In the genomic region with DNA sequence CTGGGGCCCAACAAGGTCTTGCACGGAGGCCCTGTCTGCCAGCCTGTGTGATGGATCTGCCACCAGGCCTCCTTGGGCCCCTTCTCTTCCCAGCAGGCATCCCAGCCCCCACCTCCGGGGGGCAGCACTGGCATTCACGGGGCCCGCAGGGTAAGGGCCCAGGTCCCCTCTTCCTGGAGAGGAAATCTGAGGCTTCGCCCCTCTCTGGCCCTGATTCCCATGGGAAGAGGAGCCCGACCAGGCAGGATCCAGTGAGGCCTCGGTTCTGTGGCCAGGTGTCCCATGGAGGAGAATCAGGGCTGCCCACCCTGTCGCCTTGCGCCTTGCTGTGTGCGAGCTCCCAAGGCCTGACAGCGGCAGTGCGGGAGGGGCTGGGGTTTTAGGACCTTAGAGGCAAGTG, we compare ENCODE assay signal across 14 cellular contexts. TPM values are rescaled to one million over a fixed set of nuclear protein-coding genes. Genes with fewer than 3 reads are reported as not detected.
DNase-seq lines count a peak whose midpoint lies in the region; ATAC-seq, FAIRE-seq and TF ChIP-seq lines count a peak whose summit lies in the region.
"Had no signal": no experiment of that assay in that cellular context is flagged by ENCODE, and none has a peak within 500 bp of the region (broad histone marks: within the 10 kb centered on the region; RNA-seq: fewer than 3 reads in every experiment).

No MANE protein-coding gene starts in this region.

- peaks cover 25 to 26% of the 10 kb centered on the region in 2 experiments for H3K36me3 ChIP-seq in keratinocyte (ENCODE audit: control insufficient read depth in 2 of 2, extremely low read depth in 1 of 2, insufficient read depth in 2 of 2, low read length in 2 of 2)

- no peak overlapping the region for H3K4me2 ChIP-seq in keratinocyte (ENCODE audit: control insufficient read depth, extremely low read depth, insufficient read depth, low read depth, low read length)

- H3K79me2 ChIP-seq in keratinocyte (ENCODE audit: control insufficient read depth, insufficient read depth, low read length): no peaks in the 10 kb centered on the region

- no peak overlapping the region for H3K27ac ChIP-seq in keratinocyte (ENCODE audit: control insufficient read depth, insufficient read depth, low read length)
- H3K27ac ChIP-seq: sigmoid colon had no signal

- DNase-seq in AG09319 (ENCODE audit: extremely low read depth, low read depth) (no peak), astrocyte of the cerebellum (ENCODE audit: low read depth) (no peak), keratinocyte (ENCODE audit: low read depth, low spot score) (no peak), anterior cingulate cortex (lab: John Stamatoyannopoulos, UW) (no peak), NCI-H1105 (lab: John Stamatoyannopoulos, UW) (no peak), NCI-H2081 treated with DMSO at 0.1 percent for 48 hours (lab: John Stamatoyannopoulos, UW) (no peak)
- DNase-seq: effector CD8-positive, alpha-beta T cell; NCI-H187 treated with DMSO at 0.1 percent for 48 hours; sigmoid colon had no signal

- dilution Hi-C loops in keratinocyte (cut with MboI; ENCODE audit: extremely low pct_ligation_motif_present, low sequenced_read_pairs): no loop called here

- no peaks in the 10 kb centered on the region for H3K9me1 ChIP-seq in keratinocyte (ENCODE audit: control insufficient read depth, extremely low read depth, insufficient read depth, low read length)

- H3K9me3 ChIP-seq in keratinocyte (ENCODE audit: control insufficient read depth, low read depth, low read length): no peaks in the 10 kb centered on the region
- H3K9me3 ChIP-seq: adrenal gland, sigmoid colon had no signal

- peak; percentile 16; the same call in 1 of the 2 replicates for TF ChIP-seq CTCF in AG09319 (IDR thresholded peaks at IDR 0.05; ENCODE audit: low read depth, low read length)
- TF ChIP-seq CTCF in GM12872 (IDR thresholded peaks at IDR 0.05; ENCODE audit: insufficient read depth, low read depth, low read length): peak; percentile 30; the same call in 1 of the 3 replicates
- TF ChIP-seq CTCF in astrocyte of the cerebellum (IDR thresholded peaks at IDR 0.05; ENCODE audit: low read depth, low read length, missing control alignments): peak; percentile 18
- peak in 2 of 3 experiments; percentile 4 to 14 for TF ChIP-seq CTCF in keratinocyte (optimal IDR thresholded peaks at IDR 0.05 in 1 of 3, IDR thresholded peaks at IDR 0.05 in 1 of 3, conservative IDR thresholded peaks at IDR 0.05 in 1 of 3; ENCODE audit: extremely low read depth in 1 of 3, insufficient read depth in 2 of 3, low read length in 3 of 3)

- H2AFZ ChIP-seq in keratinocyte (ENCODE audit: control insufficient read depth, low read length): no peak overlapping the region

- H3K4me1 ChIP-seq in keratinocyte (ENCODE audit: control insufficient read depth, extremely low read depth, insufficient read depth, low read length): no peaks in the 10 kb centered on the region

- in situ Hi-C loops in astrocyte of the cerebellum (cut with HindIII; ENCODE audit: low sequenced_read_pairs): no loop called here

- H3K27me3 ChIP-seq in keratinocyte (ENCODE audit: control insufficient read depth, extremely low read depth, insufficient read depth, low read length): no peaks in the 10 kb centered on the region
- H3K27me3 ChIP-seq: adrenal gland, sigmoid colon had no signal

- no peak overlapping the region for H3K4me3 ChIP-seq in astrocyte of the cerebellum (ENCODE audit: low read depth, low read length)
- H3K4me3 ChIP-seq in keratinocyte (ENCODE audit: control insufficient read depth in 2 of 3, extremely low read depth in 1 of 3, insufficient read depth in 2 of 3, low read depth in 1 of 3, low read length in 3 of 3): no peak overlapping the region
- H3K4me3 ChIP-seq: adrenal gland, sigmoid colon had no signal

- no peaks in the 10 kb centered on the region for H4K20me1 ChIP-seq in keratinocyte (ENCODE audit: control insufficient read depth, extremely low read depth, insufficient read depth, low read length)

- no peak for ATAC-seq in HG03039 (IDR thresholded peaks at IDR 0.05; ENCODE audit: unreplicated experiment)

- H3K9ac ChIP-seq in keratinocyte (ENCODE audit: control insufficient read depth, extremely low read depth, insufficient read depth, low read length): no peak overlapping the region

- FAIRE-seq in keratinocyte (lab: Jason Lieb, UNC): no peak
- FAIRE-seq: GM18507, urothelium cell line had no signal

RNA-seq across cellular contexts. Expression of a gene that starts 48.4 kb away (rescaled TPM):
- 23.4 to 27.2 TPM (median 23.6 TPM) in 3 replicates for polyA plus RNA-seq in keratinocyte
- polyA plus RNA-seq in keratinocyte (2011; ENCODE audit: low read depth): 10.4 TPM
- polyA plus RNA-seq in keratinocyte (2011; cell fraction: cytosol; rRNA removed): 16.0 and 32.3 TPM in 2 replicates
- polyA plus RNA-seq in keratinocyte (2011; cell fraction: nucleus; rRNA removed): 42.7 and 47.8 TPM in 2 replicates
- polyA plus RNA-seq in keratinocyte (2012; ENCODE audit: low replicate concordance): 13.2 and 14.3 TPM in 2 replicates
- polyA minus RNA-seq in keratinocyte: 21.9 to 44.1 TPM (median 37.6 TPM) in 3 replicates
- 18.0 TPM for polyA minus RNA-seq in keratinocyte (2011; cell fraction: cytosol; rRNA and poly(A)+ RNA removed)
- 25.7 and 39.8 TPM in 2 replicates for polyA minus RNA-seq in keratinocyte (2011; cell fraction: nucleus; rRNA and poly(A)+ RNA removed)

RNA-seq across cellular contexts. Expression of a gene that starts 55.0 kb away (rescaled TPM):
- not detected in 3 replicates for polyA plus RNA-seq in keratinocyte
- not detected for polyA plus RNA-seq in keratinocyte (2011; ENCODE audit: low read depth)
- not detected in 2 replicates for polyA plus RNA-seq in keratinocyte (2011; cell fraction: cytosol; rRNA removed)
- not detected in 2 replicates for polyA plus RNA-seq in keratinocyte (2011; cell fraction: nucleus; rRNA removed)
- polyA plus RNA-seq in keratinocyte (2012; ENCODE audit: low replicate concordance): 1.5 and 2.8 TPM in 2 replicates
- 0.33 TPM in 1 of 3 replicates, not detected in the others for polyA minus RNA-seq in keratinocyte
- polyA minus RNA-seq in keratinocyte (2011; cell fraction: cytosol; rRNA and poly(A)+ RNA removed): not detected
- polyA minus RNA-seq in keratinocyte (2011; cell fraction: nucleus; rRNA and poly(A)+ RNA removed): not detected in 2 replicates
